ENCODE assay signal across 21 cellular contexts in genomic region chr3:146124141-146124801, GRCh38. TPM values are rescaled to one million over a fixed set of nuclear protein-coding genes. Genes with fewer than 3 reads are reported as not detected.
DNase-seq lines count a peak whose midpoint lies in the region; ATAC-seq, FAIRE-seq and TF ChIP-seq lines count a peak whose summit lies in the region.
"Had no signal": no experiment of that assay in that cellular context is flagged by ENCODE, and none has a peak within 500 bp of the region (broad histone marks: within the 10 kb centered on the region; RNA-seq: fewer than 3 reads in every experiment).

No MANE protein-coding gene starts in this region.

- no peak overlapping the region for H2AFZ ChIP-seq in astrocyte (ENCODE audit: low read depth, low read length)

- H3K27me3 ChIP-seq in astrocyte (ENCODE audit: insufficient read depth, low read length) (no peaks in the 10 kb centered on the region), subcutaneous abdominal adipose tissue (ENCODE audit: control insufficient read depth in 5 of 5, insufficient read depth in 4 of 5, low read length in 5 of 5) (no peaks in the 10 kb centered on the region)

- H3K36me3 ChIP-seq in astrocyte (ENCODE audit: insufficient read depth, low read length), result peaks cover 11% of the 10 kb centered on the region
- H3K36me3 ChIP-seq in subcutaneous abdominal adipose tissue (ENCODE audit: control insufficient read depth in 5 of 5, insufficient read depth in 5 of 5, low read length in 5 of 5), result peaks cover 2 to 15% (median 4%) of the 10 kb centered on the region in 5 donors

- peaks cover 3% of the 10 kb centered on the region for H4K20me1 ChIP-seq in astrocyte (ENCODE audit: insufficient read depth, low read length)

- H3K27ac ChIP-seq in astrocyte (ENCODE audit: low read depth, low read length), result no peak overlapping the region
- peak overlapping the region; percentile 86 for H3K27ac ChIP-seq in subcutaneous abdominal adipose tissue (ENCODE audit: low read depth, low read length)

- FAIRE-seq in astrocyte (lab: Jason Lieb, UNC), result no peak

- H3K4me1 ChIP-seq in astrocyte (ENCODE audit: insufficient read depth, low read length) (peaks cover 7% of the 10 kb centered on the region), subcutaneous abdominal adipose tissue (ENCODE audit: control insufficient read depth in 5 of 5, insufficient read depth in 5 of 5, low read length in 5 of 5) (peaks cover 0 to 11% (median 7%) of the 10 kb centered on the region in 5 donors)

- DNase-seq in HFFc6 (no peak), astrocyte (ENCODE audit: low read depth) (peak; percentile 79), glutamatergic neuron (no peak), KBM-7 (no peak), AG20443 (ENCODE audit: low spot score) (no peak)
- no peak for DNase-seq in stimulated activated effector memory CD8-positive, alpha-beta T cell treated with anti-CD3 and anti-CD28 coated beads, Interleukin-12 subunit alpha, Interleukin-12 subunit beta, amount 100 ng/mL, for 72 hours (ENCODE audit: low spot score in 2 of 2)
- DNase-seq: activated CD8-positive, alpha-beta T cell treated with anti-CD3 and anti-CD28 coated beads, Interleukin-2, amount 10 ng/mL, durations not matched to agents 7 days and 5 days; activated naive CD4-positive, alpha-beta T cell treated with Interleukin-2 at 50 U/mL for 16 hours; activated T-cell treated with anti-CD3 and anti-CD28 coated beads, Interleukin-2, amount 50 U/mL, for 24 hours; endodermal cell; immature natural killer cell; NCI-H1436 treated with DMSO at 0.1 percent for 48 hours; NCI-H774; nucleus accumbens; retina; SHP77; SW 1271 had no signal

- TF ChIP-seq CTCF in HFFc6 (IDR thresholded peaks at IDR 0.05) (no peak), astrocyte (IDR thresholded peaks at IDR 0.05; ENCODE audit: insufficient read depth, low read depth, low read length) (no peak), glutamatergic neuron (IDR thresholded peaks at IDR 0.05; ENCODE audit: partially characterized antibody, unreplicated experiment) (no peak)

- H3K4me1 Mint-ChIP-seq in HFFc6 (ENCODE audit: low read depth) (peaks cover 30% of the 10 kb centered on the region), astrocyte (ENCODE audit: low read depth, unreplicated experiment) (peaks cover 12% of the 10 kb centered on the region), glutamatergic neuron (ENCODE audit: low read depth, unreplicated experiment) (peaks cover 31% of the 10 kb centered on the region)
- H3K4me1 Mint-ChIP-seq in stimulated activated effector memory CD8-positive, alpha-beta T cell treated with anti-CD3 and anti-CD28 coated beads, Interleukin-12 subunit alpha, Interleukin-12 subunit beta, amount 100 ng/mL, for 72 hours, result no peaks in the 10 kb centered on the region
- H3K4me1 Mint-ChIP-seq: endodermal cell, immature natural killer cell had no signal

- no peaks in the 10 kb centered on the region for H3K9me3 ChIP-seq in astrocyte (ENCODE audit: insufficient read depth, low read depth, low read length)
- H3K9me3 ChIP-seq in subcutaneous abdominal adipose tissue (ENCODE audit: control insufficient read depth in 5 of 5, low read length in 5 of 5), result no peaks in the 10 kb centered on the region

- peaks cover 13% of the 10 kb centered on the region for H3K9me3 Mint-ChIP-seq in HFFc6
- H3K9me3 Mint-ChIP-seq in astrocyte (ENCODE audit: unreplicated experiment), result peaks cover 8% of the 10 kb centered on the region
- no peaks in the 10 kb centered on the region for H3K9me3 Mint-ChIP-seq in glutamatergic neuron (ENCODE audit: unreplicated experiment)
- peaks cover 9% of the 10 kb centered on the region for H3K9me3 Mint-ChIP-seq in stimulated activated effector memory CD8-positive, alpha-beta T cell treated with anti-CD3 and anti-CD28 coated beads, Interleukin-12 subunit alpha, Interleukin-12 subunit beta, amount 100 ng/mL, for 72 hours

- no peak overlapping the region for H3K9ac ChIP-seq in astrocyte (ENCODE audit: low read length)
- H3K9ac ChIP-seq in subcutaneous abdominal adipose tissue (ENCODE audit: low read length in 5 of 5), result no peak overlapping the region

- H3K79me2 ChIP-seq in astrocyte (ENCODE audit: insufficient read depth, low read length), result peaks cover 55% of the 10 kb centered on the region

- H3K36me3 Mint-ChIP-seq in HFFc6 (ENCODE audit: low read depth) (peaks cover 79% of the 10 kb centered on the region), astrocyte (ENCODE audit: low read depth, unreplicated experiment) (peaks cover 32% of the 10 kb centered on the region), glutamatergic neuron (ENCODE audit: unreplicated experiment) (peaks cover 5% of the 10 kb centered on the region)
- H3K36me3 Mint-ChIP-seq in stimulated activated effector memory CD8-positive, alpha-beta T cell treated with anti-CD3 and anti-CD28 coated beads, Interleukin-12 subunit alpha, Interleukin-12 subunit beta, amount 100 ng/mL, for 72 hours, result no peaks in the 10 kb centered on the region

- no peak overlapping the region for H3K4me2 ChIP-seq in astrocyte (ENCODE audit: low read length)

- H3K4me3 ChIP-seq in astrocyte (ENCODE audit: insufficient read depth, low read depth, low read length) (no peak overlapping the region), subcutaneous abdominal adipose tissue (ENCODE audit: low read depth in 1 of 5, low read length in 5 of 5) (no peak overlapping the region)
- H3K4me3 ChIP-seq: lung had no signal

- H3K27me3 Mint-ChIP-seq in HFFc6 (ENCODE audit: insufficient read depth) (no peaks in the 10 kb centered on the region; the same call in 1 of the 2 replicates), astrocyte (ENCODE audit: low read depth, unreplicated experiment) (no peaks in the 10 kb centered on the region), glutamatergic neuron (ENCODE audit: unreplicated experiment) (peaks cover 1% of the 10 kb centered on the region)
- H3K27me3 Mint-ChIP-seq: activated T-cell treated with anti-CD3 and anti-CD28 coated beads, Interleukin-2, amount 50 U/mL, for 24 hours had no signal

- peak overlapping the region; percentile 31 for H3K27ac Mint-ChIP-seq in HFFc6
- H3K27ac Mint-ChIP-seq in astrocyte (ENCODE audit: unreplicated experiment), result peak overlapping the region; percentile 95
- peak overlapping the region; percentile 36 for H3K27ac Mint-ChIP-seq in glutamatergic neuron (ENCODE audit: unreplicated experiment)
- H3K27ac Mint-ChIP-seq in stimulated activated effector memory CD8-positive, alpha-beta T cell treated with anti-CD3 and anti-CD28 coated beads, Interleukin-12 subunit alpha, Interleukin-12 subunit beta, amount 100 ng/mL, for 72 hours, result no peak overlapping the region
- H3K27ac Mint-ChIP-seq: activated CD8-positive, alpha-beta T cell treated with anti-CD3 and anti-CD28 coated beads, Interleukin-2, amount 10 ng/mL, durations not matched to agents 7 days and 5 days; activated T-cell treated with anti-CD3 and anti-CD28 coated beads, Interleukin-2, amount 50 U/mL, for 24 hours; endodermal cell; immature natural killer cell had no signal

- in situ Hi-C loops in KBM-7 (cut with MboI; ENCODE audit: low pct_unique_long_range_greater_than_20kb, low sequenced_read_pairs), result no loop called here

- ATAC-seq in stimulated activated effector memory CD8-positive, alpha-beta T cell treated with anti-CD3 and anti-CD28 coated beads, Interleukin-12 subunit alpha, Interleukin-12 subunit beta, amount 100 ng/mL, for 72 hours, result no peak
- ATAC-seq: activated CD4-positive, CD25-positive, alpha-beta regulatory T cell treated with anti-CD3 and anti-CD28 coated beads, Interleukin-2, amount 50 U/mL, for 24 hours; activated CD8-positive, alpha-beta T cell treated with anti-CD3 and anti-CD28 coated beads, Interleukin-2, amount 10 ng/mL, durations not matched to agents 7 days and 5 days had no signal

- H3K4me3 Mint-ChIP-seq in HFFc6 (no peak overlapping the region), astrocyte (ENCODE audit: unreplicated experiment) (no peak overlapping the region), glutamatergic neuron (ENCODE audit: unreplicated experiment) (peak overlapping the region; percentile 4)
- no peak overlapping the region for H3K4me3 Mint-ChIP-seq in stimulated activated effector memory CD8-positive, alpha-beta T cell treated with anti-CD3 and anti-CD28 coated beads, Interleukin-12 subunit alpha, Interleukin-12 subunit beta, amount 100 ng/mL, for 72 hours
- H3K4me3 Mint-ChIP-seq: activated CD8-positive, alpha-beta T cell treated with anti-CD3 and anti-CD28 coated beads, Interleukin-2, amount 10 ng/mL, durations not matched to agents 7 days and 5 days; activated T-cell treated with anti-CD3 and anti-CD28 coated beads, Interleukin-2, amount 50 U/mL, for 24 hours; endodermal cell; immature natural killer cell had no signal

RNA-seq across cellular contexts. Expression of gene PLOD2, which starts 36.7 kb away (rescaled TPM):
- 100 to 1,000 TPM; 181 to 358 (median 200) TPM for total RNA-seq in HFFc6 (2021; fragmentation: NEBNext Ultra II Directional; extraction: Animal tissue kit (Norgen Biotek cat#: 25700))
- total RNA-seq in astrocyte, result 117 and 151 TPM in 2 replicates
- 45.6 TPM for total RNA-seq in glutamatergic neuron (ENCODE audit: unreplicated experiment)
- total RNA-seq: OCI-LY7 had no signal
